In genomic region chr1:229664133-229664689, GRCh38 we compare ENCODE assay signal across 9 cellular contexts. TPM values are rescaled to one million over a fixed set of nuclear protein-coding genes. Genes with fewer than 3 reads are reported as not detected.
DNase-seq lines count a peak whose midpoint lies in the region; ATAC-seq and TF ChIP-seq lines count a peak whose summit lies in the region.
"Had no signal": no experiment of that assay in that cellular context is flagged by ENCODE, and none has a peak within 500 bp of the region (broad histone marks: within the 10 kb centered on the region; RNA-seq: fewer than 3 reads in every experiment).

No MANE protein-coding gene starts in this region.

- intact Hi-C loops in Right ventricle myocardium inferior (cut with DNase I): loop anchor here (5.0 kb wide), 3 partner anchors 403 to 603 kb away; partner anchors contain the start of gene GALNT2
- intact Hi-C loops in posterior vena cava (cut with DNase I): loop anchor here (5.0 kb wide), 2 partner anchors 643 to 648 kb away; no protein-coding TSS in a partner anchor

- DNase-seq in Right ventricle myocardium inferior (ENCODE audit: missing footprints) (peak; percentile 72), right atrium auricular region (ENCODE audit: low spot score) (no peak), T1000 (lab: John Stamatoyannopoulos, UW) (peak; percentile 73), brain microvascular endothelial cell (peak; percentile 53), posterior vena cava (ENCODE audit: low spot score) (no peak), LoVo (ENCODE audit: low spot score) (no peak), NCI-H1930 (lab: John Stamatoyannopoulos, UW) (no peak)
- DNase-seq in stimulated activated CD4-positive, alpha-beta T cell treated with anti-CD3 and anti-CD28 coated beads, Interleukin-1b, Interleukin-23, amount 100 ng/mL, for 1 hour (ENCODE audit: low read depth in 2 of 2): peak; percentile 55 to 71

- H3K27ac ChIP-seq in right atrium auricular region: no peak overlapping the region
- H3K27ac ChIP-seq in brain microvascular endothelial cell: no peak overlapping the region

- ATAC-seq in Right ventricle myocardium inferior: no peak
- ATAC-seq: right cardiac atrium had no signal

- H3K27me3 ChIP-seq in right atrium auricular region (no peaks in the 10 kb centered on the region), brain microvascular endothelial cell (replicated peaks) (no peaks in the 10 kb centered on the region)

- no peaks in the 10 kb centered on the region for H3K9me3 ChIP-seq in right atrium auricular region

- in situ Hi-C loops in brain microvascular endothelial cell (cut with HindIII; ENCODE audit: low pct_ligation_motif_present, low sequenced_read_pairs): no loop called here

- TF ChIP-seq CTCF in right atrium auricular region (IDR thresholded peaks at IDR 0.05) (no peak), brain microvascular endothelial cell (IDR thresholded peaks at IDR 0.05; ENCODE audit: low read depth, low read length, missing control alignments) (no peak)

- H3K4me3 ChIP-seq in right atrium auricular region (no peak overlapping the region), brain microvascular endothelial cell (ENCODE audit: low read depth, low read length) (no peak overlapping the region)

- peaks cover 0 to 3% of the 10 kb centered on the region in 2 donors for H3K4me1 ChIP-seq in right atrium auricular region

- H3K36me3 ChIP-seq in right atrium auricular region (peaks cover 6% of the 10 kb centered on the region), brain microvascular endothelial cell (replicated peaks) (peaks cover 8% of the 10 kb centered on the region)

RNA-seq across cellular contexts. Expression of gene URB2, which starts 38.2 kb away (rescaled TPM):
- total RNA-seq in Right ventricle myocardium inferior: 3.4 TPM
- 1 to 10 TPM; 4.5 to 7.1 TPM for total RNA-seq in right atrium auricular region
- 1 to 10 TPM; 7.5 to 8.3 TPM for total RNA-seq in posterior vena cava

RNA-seq across cellular contexts. Expression of gene TAF5L, which starts 38.3 kb away (rescaled TPM):
- total RNA-seq in Right ventricle myocardium inferior (10.8 TPM), right atrium auricular region (10 to 100 TPM in 1 of 2 donors, 1 to 10 TPM in 1; 8.6 to 12.7 TPM), posterior vena cava (10 to 100 TPM; 25.7 to 27.0 TPM)

Comparison
In these comparisons a context has a peak if more than half of its experiments do, and no peak if none do; other contexts are left out.
1. DNase-seq: peak in Right ventricle myocardium inferior (single experiment), T1000 (single experiment), brain microvascular endothelial cell (single experiment) and stimulated activated CD4-positive, alpha-beta T cell treated with anti-CD3 and anti-CD28 coated beads, Interleukin-1b, Interleukin-23, amount 100 ng/mL, for 1 hour (2 of 2); none in right atrium auricular region (single experiment), posterior vena cava (single experiment), LoVo (single experiment) and NCI-H1930 (0 of 2).